14 cellular contexts compared by ENCODE assay signal in genomic region chr7:111082351-111082750, GRCh38. TPM values are rescaled to one million over a fixed set of nuclear protein-coding genes. Genes with fewer than 3 reads are reported as not detected.
DNase-seq lines count a peak whose midpoint lies in the region; ATAC-seq and TF ChIP-seq lines count a peak whose summit lies in the region.
"Had no signal": no experiment of that assay in that cellular context is flagged by ENCODE, and none has a peak within 500 bp of the region (broad histone marks: within the 10 kb centered on the region; RNA-seq: fewer than 3 reads in every experiment).

No MANE protein-coding gene starts in this region.

- peak overlapping the region; percentile 58 for H3K4me3 Mint-ChIP-seq in activated naive CD4-positive, alpha-beta T cell treated with anti-CD3 and anti-CD28 coated beads, Interleukin-2, amount 10 ng/mL, durations not matched to agents 7 days and 5 days
- peak overlapping the region; percentile 29 for H3K4me3 Mint-ChIP-seq in activated CD4-positive, alpha-beta memory T cell treated with anti-CD3 and anti-CD28 coated beads for 36 hours

- no peak for TF ChIP-seq POLR2A in thyroid gland (IDR thresholded peaks at IDR 0.05)

- peaks cover 23% of the 10 kb centered on the region for H3K36me3 Mint-ChIP-seq in activated naive CD4-positive, alpha-beta T cell treated with anti-CD3 and anti-CD28 coated beads, Interleukin-2, amount 10 ng/mL, durations not matched to agents 7 days and 5 days
- H3K36me3 Mint-ChIP-seq in activated CD4-positive, alpha-beta memory T cell treated with anti-CD3 and anti-CD28 coated beads for 36 hours: peaks cover 5% of the 10 kb centered on the region

- H3K27ac Mint-ChIP-seq in activated naive CD4-positive, alpha-beta T cell treated with anti-CD3 and anti-CD28 coated beads, Interleukin-2, amount 10 ng/mL, durations not matched to agents 7 days and 5 days: peak overlapping the region; percentile 93
- peak overlapping the region; percentile 90 for H3K27ac Mint-ChIP-seq in activated CD4-positive, alpha-beta memory T cell treated with anti-CD3 and anti-CD28 coated beads for 36 hours

- H3K27me3 Mint-ChIP-seq in activated naive CD4-positive, alpha-beta T cell treated with anti-CD3 and anti-CD28 coated beads, Interleukin-2, amount 10 ng/mL, durations not matched to agents 7 days and 5 days: no peaks in the 10 kb centered on the region
- H3K27me3 Mint-ChIP-seq in activated CD4-positive, alpha-beta memory T cell treated with anti-CD3 and anti-CD28 coated beads for 36 hours: no peaks in the 10 kb centered on the region

- no peaks in the 10 kb centered on the region for H3K36me3 ChIP-seq in thyroid gland
- H3K36me3 ChIP-seq: esophagus muscularis mucosa, uterus had no signal

- CTCF ChIA-PET in activated naive CD4-positive, alpha-beta T cell treated with anti-CD3 and anti-CD28 coated beads, Interleukin-2, amount 10 ng/mL, durations not matched to agents 7 days and 5 days (lab: Charles Lee): interaction anchor here (1.2 to 2.1 kb wide), 4 partner anchors 12 to 60 kb away, joined by 3 to 7 read pairs (median 4); no protein-coding TSS in a partner anchor
- CTCF ChIA-PET in activated CD4-positive, alpha-beta memory T cell treated with anti-CD3 and anti-CD28 coated beads for 36 hours (lab: Charles Lee): interaction anchor here (0.6 to 2.3 kb wide), 2 partner anchors 10 to 249 kb away, joined by 3 to 13 read pairs; no protein-coding TSS in a partner anchor

- H3K4me3 ChIP-seq in fibroblast of the aortic adventitia (ENCODE audit: low read depth, low read length) (no peak overlapping the region), thyroid gland (replicated peaks in 1 of 3) (no peak overlapping the region)
- H3K4me3 ChIP-seq: esophagus muscularis mucosa, uterus had no signal

- 22 to 35% methylated on average over 4 of the region's 4 CpGs for WGBS in thyroid gland, 2 donors

- peaks cover 27 to 35% of the 10 kb centered on the region in 2 donors for H3K4me1 ChIP-seq in thyroid gland
- H3K4me1 ChIP-seq: esophagus muscularis mucosa, uterus had no signal

- intact Hi-C loops in activated CD4-positive, alpha-beta memory T cell treated with anti-CD3 and anti-CD28 coated beads for 36 hours (cut with micrococcal nuclease): loop anchor here (5.0 kb wide), 1 partner anchor 165 kb away; no protein-coding TSS in a partner anchor
- intact Hi-C loops in thyroid gland (cut with DNase I): no loop called here

- no peaks in the 10 kb centered on the region for H3K9me3 ChIP-seq in thyroid gland
- H3K9me3 ChIP-seq: esophagus muscularis mucosa, uterus had no signal

- H3K27ac ChIP-seq in thyroid gland: peak overlapping the region in 2 of 3 donors; percentile 61 to 76
- H3K27ac ChIP-seq: esophagus muscularis mucosa, uterus had no signal

- H3K27me3 ChIP-seq in thyroid gland: no peaks in the 10 kb centered on the region
- H3K27me3 ChIP-seq: esophagus muscularis mucosa, uterus had no signal

- POLR2A ChIA-PET in activated CD4-positive, alpha-beta memory T cell treated with anti-CD3 and anti-CD28 coated beads for 36 hours (lab: Charles Lee): interaction anchor here (0.8 to 2.3 kb wide), 8 partner anchors 8 to 70 kb away, joined by 3 to 16 read pairs (median 4); no protein-coding TSS in a partner anchor

- ATAC-seq in HG02938 (IDR thresholded peaks at IDR 0.05; ENCODE audit: unreplicated experiment) (no peak), GM18868 (IDR thresholded peaks at IDR 0.05; ENCODE audit: unreplicated experiment) (no peak)
- ATAC-seq: left cardiac atrium had no signal

- TF ChIP-seq CTCF in fibroblast of the aortic adventitia (IDR thresholded peaks at IDR 0.05; ENCODE audit: insufficient read depth, low read length) (no peak), thyroid gland (IDR thresholded peaks at IDR 0.05) (no peak)

- H3K4me1 Mint-ChIP-seq in activated naive CD4-positive, alpha-beta T cell treated with anti-CD3 and anti-CD28 coated beads, Interleukin-2, amount 10 ng/mL, durations not matched to agents 7 days and 5 days: peaks cover 78% of the 10 kb centered on the region
- peaks cover 64% of the 10 kb centered on the region for H3K4me1 Mint-ChIP-seq in activated CD4-positive, alpha-beta memory T cell treated with anti-CD3 and anti-CD28 coated beads for 36 hours (ENCODE audit: low read depth)

- H3K9me3 Mint-ChIP-seq in activated naive CD4-positive, alpha-beta T cell treated with anti-CD3 and anti-CD28 coated beads, Interleukin-2, amount 10 ng/mL, durations not matched to agents 7 days and 5 days: peaks cover 8% of the 10 kb centered on the region
- peaks cover 8% of the 10 kb centered on the region for H3K9me3 Mint-ChIP-seq in activated CD4-positive, alpha-beta memory T cell treated with anti-CD3 and anti-CD28 coated beads for 36 hours

- DNase-seq in activated naive CD4-positive, alpha-beta T cell treated with anti-CD3 and anti-CD28 coated beads, Interleukin-2, amount 10 ng/mL, durations not matched to agents 7 days and 5 days: peak; percentile 26
- no peak for DNase-seq in activated naive CD4-positive, alpha-beta T cell treated with anti-CD3 and anti-CD28 coated beads, Interleukin-2, amount 50 U/mL, for 16 hours
- no peak for DNase-seq in activated CD4-positive, alpha-beta memory T cell treated with anti-CD3 and anti-CD28 coated beads for 36 hours
- DNase-seq in fibroblast of the aortic adventitia (ENCODE audit: low read depth) (peak; percentile 19), thyroid gland (peak; percentile 12 to 21), NCI-H187 treated with DMSO at 0.1 percent for 48 hours (lab: John Stamatoyannopoulos, UW) (no peak)
- DNase-seq: left cardiac atrium, NCI-H82, posterior cingulate gyrus, T-helper 9 cell, uterus had no signal

RNA-seq across cellular contexts. Expression of gene LRRN3, which starts 8.6 kb away (rescaled TPM):
- 1 to 10 TPM; 4.0 to 4.4 TPM for total RNA-seq in activated CD4-positive, alpha-beta memory T cell treated with anti-CD3 and anti-CD28 coated beads for 36 hours
- total RNA-seq in fibroblast of the aortic adventitia (ENCODE audit: low replicate concordance) (2.7 and 5.0 TPM in 2 replicates), thyroid gland (10 to 100 TPM in 2 of 4 donors, 1 to 10 TPM in 2; 5.9 to 15.9 (median 9.7) TPM)

Comparison
In these comparisons a context has a peak if more than half of its experiments do, and no peak if none do; other contexts are left out.
1. DNase-seq: peak in activated naive CD4-positive, alpha-beta T cell treated with anti-CD3 and anti-CD28 coated beads, Interleukin-2, amount 10 ng/mL, durations not matched to agents 7 days and 5 days (single experiment), fibroblast of the aortic adventitia (single experiment) and thyroid gland (2 of 2); none in activated naive CD4-positive, alpha-beta T cell treated with anti-CD3 and anti-CD28 coated beads, Interleukin-2, amount 50 U/mL, for 16 hours (single experiment), activated CD4-positive, alpha-beta memory T cell treated with anti-CD3 and anti-CD28 coated beads for 36 hours (single experiment) and NCI-H187 treated with DMSO at 0.1 percent for 48 hours (single experiment).